Comparison of ENCODE assay signal across 1 cellular context in the genomic region with DNA sequence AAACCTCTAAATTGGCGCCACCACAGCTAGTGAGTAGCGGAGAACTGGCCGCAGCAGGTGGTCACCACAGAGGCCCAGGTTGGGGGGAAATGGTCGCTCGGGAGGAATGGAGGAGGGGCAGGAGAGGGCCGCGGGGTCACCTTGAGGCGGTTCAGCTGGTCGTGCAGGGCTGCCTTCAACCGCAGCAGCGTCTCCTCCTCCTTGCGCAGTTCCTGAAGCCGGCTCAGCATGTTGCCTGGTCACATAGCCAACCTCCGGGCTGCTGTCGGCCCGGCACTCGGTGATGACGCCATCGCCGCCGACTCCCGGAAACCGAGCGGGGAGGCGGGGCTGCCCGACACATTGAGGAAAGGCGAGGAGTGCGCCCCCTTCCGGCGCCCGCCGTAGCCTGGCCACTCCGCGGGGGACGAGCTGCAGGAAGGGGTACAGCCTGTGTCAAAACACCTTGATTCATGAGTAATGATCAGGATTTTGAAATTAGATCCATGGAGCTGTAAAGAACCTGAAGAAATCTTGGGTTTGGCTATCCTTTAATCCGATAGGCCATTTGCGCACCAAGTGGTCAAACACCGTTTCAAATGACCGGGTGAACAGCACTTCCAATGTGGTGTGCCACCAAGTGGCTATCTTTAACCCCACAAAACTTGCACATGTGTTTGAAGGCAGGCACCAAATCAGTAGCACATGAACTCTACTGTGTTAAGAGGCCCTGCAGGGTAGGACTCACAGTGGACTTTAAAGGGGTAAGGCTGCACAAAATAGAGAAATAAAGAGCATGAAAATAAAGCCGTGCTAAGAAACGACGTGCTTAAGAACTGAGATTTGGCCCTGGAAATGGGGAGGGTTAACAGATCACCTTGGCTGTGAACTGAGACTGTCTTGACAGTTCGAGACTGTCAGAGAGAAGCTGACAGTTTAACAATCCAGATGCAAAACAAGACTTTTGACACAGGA.
TF ChIP-seq lines count a peak whose summit lies in the region.

A gene with protein sequence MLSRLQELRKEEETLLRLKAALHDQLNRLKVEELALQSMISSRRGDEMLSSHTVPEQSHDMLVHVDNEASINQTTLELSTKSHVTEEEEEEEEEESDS (minus strand): TSS at position 261 of the 954 bp plus-strand sequence. CDS start 31 bp downstream, at position 230.

TF ChIP-seq in WTC11, 78 proteins besides CTCF, POLR2A, EP300 and RAD21 (continued from another document and continues in another):
- TF ChIP-seq, protein P1, sequence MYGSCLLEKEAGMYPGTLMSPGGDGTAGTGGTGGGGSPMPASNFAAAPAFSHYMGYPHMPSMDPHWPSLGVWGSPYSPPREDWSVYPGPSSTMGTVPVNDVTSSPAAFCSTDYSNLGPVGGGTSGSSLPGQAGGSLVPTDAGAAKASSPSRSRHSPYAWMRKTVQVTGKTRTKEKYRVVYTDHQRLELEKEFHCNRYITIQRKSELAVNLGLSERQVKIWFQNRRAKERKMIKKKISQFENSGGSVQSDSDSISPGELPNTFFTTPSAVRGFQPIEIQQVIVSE (CRISPR knock-in tag; IDR thresholded peaks at IDR 0.05; ENCODE audit: borderline replicate concordance) = no peak
- TF ChIP-seq, protein P2, sequence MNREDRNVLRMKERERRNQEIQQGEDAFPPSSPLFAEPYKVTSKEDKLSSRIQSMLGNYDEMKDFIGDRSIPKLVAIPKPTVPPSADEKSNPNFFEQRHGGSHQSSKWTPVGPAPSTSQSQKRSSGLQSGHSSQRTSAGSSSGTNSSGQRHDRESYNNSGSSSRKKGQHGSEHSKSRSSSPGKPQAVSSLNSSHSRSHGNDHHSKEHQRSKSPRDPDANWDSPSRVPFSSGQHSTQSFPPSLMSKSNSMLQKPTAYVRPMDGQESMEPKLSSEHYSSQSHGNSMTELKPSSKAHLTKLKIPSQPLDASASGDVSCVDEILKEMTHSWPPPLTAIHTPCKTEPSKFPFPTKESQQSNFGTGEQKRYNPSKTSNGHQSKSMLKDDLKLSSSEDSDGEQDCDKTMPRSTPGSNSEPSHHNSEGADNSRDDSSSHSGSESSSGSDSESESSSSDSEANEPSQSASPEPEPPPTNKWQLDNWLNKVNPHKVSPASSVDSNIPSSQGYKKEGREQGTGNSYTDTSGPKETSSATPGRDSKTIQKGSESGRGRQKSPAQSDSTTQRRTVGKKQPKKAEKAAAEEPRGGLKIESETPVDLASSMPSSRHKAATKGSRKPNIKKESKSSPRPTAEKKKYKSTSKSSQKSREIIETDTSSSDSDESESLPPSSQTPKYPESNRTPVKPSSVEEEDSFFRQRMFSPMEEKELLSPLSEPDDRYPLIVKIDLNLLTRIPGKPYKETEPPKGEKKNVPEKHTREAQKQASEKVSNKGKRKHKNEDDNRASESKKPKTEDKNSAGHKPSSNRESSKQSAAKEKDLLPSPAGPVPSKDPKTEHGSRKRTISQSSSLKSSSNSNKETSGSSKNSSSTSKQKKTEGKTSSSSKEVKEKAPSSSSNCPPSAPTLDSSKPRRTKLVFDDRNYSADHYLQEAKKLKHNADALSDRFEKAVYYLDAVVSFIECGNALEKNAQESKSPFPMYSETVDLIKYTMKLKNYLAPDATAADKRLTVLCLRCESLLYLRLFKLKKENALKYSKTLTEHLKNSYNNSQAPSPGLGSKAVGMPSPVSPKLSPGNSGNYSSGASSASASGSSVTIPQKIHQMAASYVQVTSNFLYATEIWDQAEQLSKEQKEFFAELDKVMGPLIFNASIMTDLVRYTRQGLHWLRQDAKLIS (CRISPR knock-in tag; IDR thresholded peaks at IDR 0.05; ENCODE audit: borderline replicate concordance) = peak; percentile 93; the same call in 1 of the 2 replicates
- no peak; the same call in 1 of the 2 replicates for TF ChIP-seq ZNF263 (CRISPR knock-in tag; IDR thresholded peaks at IDR 0.05; ENCODE audit: low read depth)
- 0 out of 2 replicates have a peak, but pooled peaks have one; percentile 30 for TF ChIP-seq ZNF317 (CRISPR knock-in tag; IDR thresholded peaks at IDR 0.05; ENCODE audit: borderline replicate concordance, low read depth)
- TF ChIP-seq, protein P3, sequence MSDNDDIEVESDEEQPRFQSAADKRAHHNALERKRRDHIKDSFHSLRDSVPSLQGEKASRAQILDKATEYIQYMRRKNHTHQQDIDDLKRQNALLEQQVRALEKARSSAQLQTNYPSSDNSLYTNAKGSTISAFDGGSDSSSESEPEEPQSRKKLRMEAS (CRISPR knock-in tag; IDR thresholded peaks at IDR 0.05) = peak; percentile 81
- peak; percentile 90; the same call in 1 of the 2 replicates for TF ChIP-seq FOXP1 (CRISPR knock-in tag; IDR thresholded peaks at IDR 0.05; ENCODE audit: borderline replicate concordance)
- no peak for TF ChIP-seq OVOL2 (CRISPR knock-in tag; IDR thresholded peaks at IDR 0.05; ENCODE audit: borderline replicate concordance)
- 0 out of 2 replicates have a peak, but pooled peaks have one; percentile 36 for TF ChIP-seq ZNF138 (CRISPR knock-in tag; conservative IDR thresholded peaks at IDR 0.05)
- TF ChIP-seq NFE2L1 (CRISPR knock-in tag; IDR thresholded peaks at IDR 0.05) = no peak; the same call in 1 of the 2 replicates
- TF ChIP-seq, protein P4, sequence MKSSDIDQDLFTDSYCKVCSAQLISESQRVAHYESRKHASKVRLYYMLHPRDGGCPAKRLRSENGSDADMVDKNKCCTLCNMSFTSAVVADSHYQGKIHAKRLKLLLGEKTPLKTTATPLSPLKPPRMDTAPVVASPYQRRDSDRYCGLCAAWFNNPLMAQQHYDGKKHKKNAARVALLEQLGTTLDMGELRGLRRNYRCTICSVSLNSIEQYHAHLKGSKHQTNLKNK (CRISPR knock-in tag; IDR thresholded peaks at IDR 0.05) = peak; percentile 27; the same call in 1 of the 2 replicates
- TF ChIP-seq, protein P5, sequence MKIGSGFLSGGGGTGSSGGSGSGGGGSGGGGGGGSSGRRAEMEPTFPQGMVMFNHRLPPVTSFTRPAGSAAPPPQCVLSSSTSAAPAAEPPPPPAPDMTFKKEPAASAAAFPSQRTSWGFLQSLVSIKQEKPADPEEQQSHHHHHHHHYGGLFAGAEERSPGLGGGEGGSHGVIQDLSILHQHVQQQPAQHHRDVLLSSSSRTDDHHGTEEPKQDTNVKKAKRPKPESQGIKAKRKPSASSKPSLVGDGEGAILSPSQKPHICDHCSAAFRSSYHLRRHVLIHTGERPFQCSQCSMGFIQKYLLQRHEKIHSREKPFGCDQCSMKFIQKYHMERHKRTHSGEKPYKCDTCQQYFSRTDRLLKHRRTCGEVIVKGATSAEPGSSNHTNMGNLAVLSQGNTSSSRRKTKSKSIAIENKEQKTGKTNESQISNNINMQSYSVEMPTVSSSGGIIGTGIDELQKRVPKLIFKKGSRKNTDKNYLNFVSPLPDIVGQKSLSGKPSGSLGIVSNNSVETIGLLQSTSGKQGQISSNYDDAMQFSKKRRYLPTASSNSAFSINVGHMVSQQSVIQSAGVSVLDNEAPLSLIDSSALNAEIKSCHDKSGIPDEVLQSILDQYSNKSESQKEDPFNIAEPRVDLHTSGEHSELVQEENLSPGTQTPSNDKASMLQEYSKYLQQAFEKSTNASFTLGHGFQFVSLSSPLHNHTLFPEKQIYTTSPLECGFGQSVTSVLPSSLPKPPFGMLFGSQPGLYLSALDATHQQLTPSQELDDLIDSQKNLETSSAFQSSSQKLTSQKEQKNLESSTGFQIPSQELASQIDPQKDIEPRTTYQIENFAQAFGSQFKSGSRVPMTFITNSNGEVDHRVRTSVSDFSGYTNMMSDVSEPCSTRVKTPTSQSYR (CRISPR knock-in tag; IDR thresholded peaks at IDR 0.05) = no peak; the same call in 1 of the 2 replicates
- TF ChIP-seq ZNF423 (CRISPR knock-in tag; IDR thresholded peaks at IDR 0.05) = no peak
- TF ChIP-seq TEAD4 (CRISPR knock-in tag; IDR thresholded peaks at IDR 0.05) = no peak
- no peak for TF ChIP-seq JUN (CRISPR knock-in tag; IDR thresholded peaks at IDR 0.05)
- TF ChIP-seq, protein P6, sequence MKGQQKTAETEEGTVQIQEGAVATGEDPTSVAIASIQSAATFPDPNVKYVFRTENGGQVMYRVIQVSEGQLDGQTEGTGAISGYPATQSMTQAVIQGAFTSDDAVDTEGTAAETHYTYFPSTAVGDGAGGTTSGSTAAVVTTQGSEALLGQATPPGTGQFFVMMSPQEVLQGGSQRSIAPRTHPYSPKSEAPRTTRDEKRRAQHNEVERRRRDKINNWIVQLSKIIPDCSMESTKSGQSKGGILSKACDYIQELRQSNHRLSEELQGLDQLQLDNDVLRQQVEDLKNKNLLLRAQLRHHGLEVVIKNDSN (CRISPR knock-in tag; IDR thresholded peaks at IDR 0.05) = no peak; the same call in 1 of the 2 replicates
- no peak for TF ChIP-seq SMAD4 (CRISPR knock-in tag; IDR thresholded peaks at IDR 0.05)
- TF ChIP-seq, protein P7, sequence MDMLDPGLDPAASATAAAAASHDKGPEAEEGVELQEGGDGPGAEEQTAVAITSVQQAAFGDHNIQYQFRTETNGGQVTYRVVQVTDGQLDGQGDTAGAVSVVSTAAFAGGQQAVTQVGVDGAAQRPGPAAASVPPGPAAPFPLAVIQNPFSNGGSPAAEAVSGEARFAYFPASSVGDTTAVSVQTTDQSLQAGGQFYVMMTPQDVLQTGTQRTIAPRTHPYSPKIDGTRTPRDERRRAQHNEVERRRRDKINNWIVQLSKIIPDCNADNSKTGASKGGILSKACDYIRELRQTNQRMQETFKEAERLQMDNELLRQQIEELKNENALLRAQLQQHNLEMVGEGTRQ (CRISPR knock-in tag; IDR thresholded peaks at IDR 0.05) = peak; percentile 64
- peak; percentile 100 for TF ChIP-seq ESRRA (CRISPR knock-in tag; IDR thresholded peaks at IDR 0.05; ENCODE audit: borderline replicate concordance)
- TF ChIP-seq, protein P8, sequence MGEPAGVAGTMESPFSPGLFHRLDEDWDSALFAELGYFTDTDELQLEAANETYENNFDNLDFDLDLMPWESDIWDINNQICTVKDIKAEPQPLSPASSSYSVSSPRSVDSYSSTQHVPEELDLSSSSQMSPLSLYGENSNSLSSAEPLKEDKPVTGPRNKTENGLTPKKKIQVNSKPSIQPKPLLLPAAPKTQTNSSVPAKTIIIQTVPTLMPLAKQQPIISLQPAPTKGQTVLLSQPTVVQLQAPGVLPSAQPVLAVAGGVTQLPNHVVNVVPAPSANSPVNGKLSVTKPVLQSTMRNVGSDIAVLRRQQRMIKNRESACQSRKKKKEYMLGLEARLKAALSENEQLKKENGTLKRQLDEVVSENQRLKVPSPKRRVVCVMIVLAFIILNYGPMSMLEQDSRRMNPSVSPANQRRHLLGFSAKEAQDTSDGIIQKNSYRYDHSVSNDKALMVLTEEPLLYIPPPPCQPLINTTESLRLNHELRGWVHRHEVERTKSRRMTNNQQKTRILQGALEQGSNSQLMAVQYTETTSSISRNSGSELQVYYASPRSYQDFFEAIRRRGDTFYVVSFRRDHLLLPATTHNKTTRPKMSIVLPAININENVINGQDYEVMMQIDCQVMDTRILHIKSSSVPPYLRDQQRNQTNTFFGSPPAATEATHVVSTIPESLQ (CRISPR knock-in tag; IDR thresholded peaks at IDR 0.05) = no peak
- TF ChIP-seq NR3C1 (CRISPR knock-in tag; conservative IDR thresholded peaks at IDR 0.05; ENCODE audit: low read depth) = no peak
- TF ChIP-seq, protein P9, sequence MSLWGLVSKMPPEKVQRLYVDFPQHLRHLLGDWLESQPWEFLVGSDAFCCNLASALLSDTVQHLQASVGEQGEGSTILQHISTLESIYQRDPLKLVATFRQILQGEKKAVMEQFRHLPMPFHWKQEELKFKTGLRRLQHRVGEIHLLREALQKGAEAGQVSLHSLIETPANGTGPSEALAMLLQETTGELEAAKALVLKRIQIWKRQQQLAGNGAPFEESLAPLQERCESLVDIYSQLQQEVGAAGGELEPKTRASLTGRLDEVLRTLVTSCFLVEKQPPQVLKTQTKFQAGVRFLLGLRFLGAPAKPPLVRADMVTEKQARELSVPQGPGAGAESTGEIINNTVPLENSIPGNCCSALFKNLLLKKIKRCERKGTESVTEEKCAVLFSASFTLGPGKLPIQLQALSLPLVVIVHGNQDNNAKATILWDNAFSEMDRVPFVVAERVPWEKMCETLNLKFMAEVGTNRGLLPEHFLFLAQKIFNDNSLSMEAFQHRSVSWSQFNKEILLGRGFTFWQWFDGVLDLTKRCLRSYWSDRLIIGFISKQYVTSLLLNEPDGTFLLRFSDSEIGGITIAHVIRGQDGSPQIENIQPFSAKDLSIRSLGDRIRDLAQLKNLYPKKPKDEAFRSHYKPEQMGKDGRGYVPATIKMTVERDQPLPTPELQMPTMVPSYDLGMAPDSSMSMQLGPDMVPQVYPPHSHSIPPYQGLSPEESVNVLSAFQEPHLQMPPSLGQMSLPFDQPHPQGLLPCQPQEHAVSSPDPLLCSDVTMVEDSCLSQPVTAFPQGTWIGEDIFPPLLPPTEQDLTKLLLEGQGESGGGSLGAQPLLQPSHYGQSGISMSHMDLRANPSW (CRISPR knock-in tag; conservative IDR thresholded peaks at IDR 0.05; ENCODE audit: low read depth) = no peak
- TF ChIP-seq ZNF671 (CRISPR knock-in tag; IDR thresholded peaks at IDR 0.05) = peak; percentile 94
- no peak for TF ChIP-seq CBFB (CRISPR knock-in tag; IDR thresholded peaks at IDR 0.05; ENCODE audit: low read depth)
- TF ChIP-seq GTF2I (CRISPR knock-in tag; conservative IDR thresholded peaks at IDR 0.05) = no peak
- TF ChIP-seq, protein P10, sequence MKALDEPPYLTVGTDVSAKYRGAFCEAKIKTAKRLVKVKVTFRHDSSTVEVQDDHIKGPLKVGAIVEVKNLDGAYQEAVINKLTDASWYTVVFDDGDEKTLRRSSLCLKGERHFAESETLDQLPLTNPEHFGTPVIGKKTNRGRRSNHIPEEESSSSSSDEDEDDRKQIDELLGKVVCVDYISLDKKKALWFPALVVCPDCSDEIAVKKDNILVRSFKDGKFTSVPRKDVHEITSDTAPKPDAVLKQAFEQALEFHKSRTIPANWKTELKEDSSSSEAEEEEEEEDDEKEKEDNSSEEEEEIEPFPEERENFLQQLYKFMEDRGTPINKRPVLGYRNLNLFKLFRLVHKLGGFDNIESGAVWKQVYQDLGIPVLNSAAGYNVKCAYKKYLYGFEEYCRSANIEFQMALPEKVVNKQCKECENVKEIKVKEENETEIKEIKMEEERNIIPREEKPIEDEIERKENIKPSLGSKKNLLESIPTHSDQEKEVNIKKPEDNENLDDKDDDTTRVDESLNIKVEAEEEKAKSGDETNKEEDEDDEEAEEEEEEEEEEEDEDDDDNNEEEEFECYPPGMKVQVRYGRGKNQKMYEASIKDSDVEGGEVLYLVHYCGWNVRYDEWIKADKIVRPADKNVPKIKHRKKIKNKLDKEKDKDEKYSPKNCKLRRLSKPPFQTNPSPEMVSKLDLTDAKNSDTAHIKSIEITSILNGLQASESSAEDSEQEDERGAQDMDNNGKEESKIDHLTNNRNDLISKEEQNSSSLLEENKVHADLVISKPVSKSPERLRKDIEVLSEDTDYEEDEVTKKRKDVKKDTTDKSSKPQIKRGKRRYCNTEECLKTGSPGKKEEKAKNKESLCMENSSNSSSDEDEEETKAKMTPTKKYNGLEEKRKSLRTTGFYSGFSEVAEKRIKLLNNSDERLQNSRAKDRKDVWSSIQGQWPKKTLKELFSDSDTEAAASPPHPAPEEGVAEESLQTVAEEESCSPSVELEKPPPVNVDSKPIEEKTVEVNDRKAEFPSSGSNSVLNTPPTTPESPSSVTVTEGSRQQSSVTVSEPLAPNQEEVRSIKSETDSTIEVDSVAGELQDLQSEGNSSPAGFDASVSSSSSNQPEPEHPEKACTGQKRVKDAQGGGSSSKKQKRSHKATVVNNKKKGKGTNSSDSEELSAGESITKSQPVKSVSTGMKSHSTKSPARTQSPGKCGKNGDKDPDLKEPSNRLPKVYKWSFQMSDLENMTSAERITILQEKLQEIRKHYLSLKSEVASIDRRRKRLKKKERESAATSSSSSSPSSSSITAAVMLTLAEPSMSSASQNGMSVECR (CRISPR knock-in tag; IDR thresholded peaks at IDR 0.05; ENCODE audit: borderline replicate concordance) = peak; percentile 88; the same call in 1 of the 2 replicates
- peak; percentile 99 for TF ChIP-seq PRRX2 (CRISPR knock-in tag; IDR thresholded peaks at IDR 0.05)
- TF ChIP-seq KAT7 (CRISPR knock-in tag; IDR thresholded peaks at IDR 0.05; ENCODE audit: borderline replicate concordance) = 0 out of 2 replicates have a peak, but pooled peaks have one; percentile 95
- TF ChIP-seq TCF7 (CRISPR knock-in tag; IDR thresholded peaks at IDR 0.05; ENCODE audit: low read depth) = no peak
